ENCODE assay signal across 27 cellular contexts in the genomic region with DNA sequence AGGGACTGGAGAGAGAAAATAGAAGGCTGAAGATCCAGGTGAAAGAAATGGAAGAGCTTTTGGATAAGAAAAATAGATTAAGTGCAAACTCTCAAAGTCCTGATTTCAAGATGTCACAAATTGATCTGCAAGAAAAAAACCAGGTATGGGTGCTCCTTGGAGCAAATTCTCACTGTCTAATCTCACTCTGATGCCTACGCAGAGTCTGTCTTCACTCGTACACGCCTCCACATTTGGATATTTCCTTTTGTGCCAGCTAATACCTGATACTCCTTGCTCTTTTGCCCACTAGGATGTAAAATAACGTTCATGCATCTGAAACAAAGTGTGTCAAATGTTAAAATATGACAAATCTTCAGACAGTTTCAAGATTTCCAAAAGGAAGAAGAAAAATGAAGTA.
"Had no signal": no experiment of that assay in that cellular context is flagged by ENCODE, and none has a peak within 500 bp of the region (broad histone marks: within the 10 kb centered on the region; RNA-seq: fewer than 3 reads in every experiment).

No MANE protein-coding gene starts in this region.

- H3K9me3 Mint-ChIP-seq: naive thymus-derived CD8-positive, alpha-beta T cell; nephron progenitor cell; neural crest cell; stimulated activated effector memory CD8-positive, alpha-beta T cell treated with anti-CD3 and anti-CD28 coated beads, Interleukin-12 subunit alpha, Interleukin-12 subunit beta, amount 100 ng/mL, for 72 hours; stimulated activated naive B cell treated with anti-CD40 and anti-IgM and Interleukin-4, amounts not matched to agents 10 μg/mL and 1 μg/mL and 100 μg/mL, for 72 hours; stimulated activated naive CD8-positive, alpha-beta T cell treated with anti-CD3 and anti-CD28 coated beads, Interleukin-15, Interleukin-2, amounts not matched to agents 100 ng/mL and 50 ng/mL, for 24 hours had no signal

- FAIRE-seq: pancreas, small intestine, urothelium cell line had no signal

- H3K4me3 ChIP-seq: pancreas, prostate gland, right lobe of liver, sigmoid colon, stomach, thoracic aorta, thyroid gland, tibial nerve, upper lobe of left lung, vagina had no signal

- H3K36me3 ChIP-seq: neutrophil, pancreas, prostate gland, right lobe of liver, sigmoid colon, stomach, thoracic aorta, thyroid gland, tibial nerve, upper lobe of left lung, vagina had no signal

- H3K4me3 Mint-ChIP-seq: naive thymus-derived CD8-positive, alpha-beta T cell; natural killer cell treated with Interleukin-12 subunit alpha and Interleukin-12 subunit beta and Interleukin-15 and Interleukin-18, amount 100 ng/mL, for 72 hours; nephron progenitor cell; neural crest cell; stimulated activated effector memory CD8-positive, alpha-beta T cell treated with anti-CD3 and anti-CD28 coated beads, Interleukin-12 subunit alpha, Interleukin-12 subunit beta, amount 100 ng/mL, for 72 hours; stimulated activated naive B cell treated with anti-CD40 and anti-IgM and Interleukin-4, amounts not matched to agents 10 μg/mL and 1 μg/mL and 100 μg/mL, for 72 hours; stimulated activated naive CD8-positive, alpha-beta T cell treated with anti-CD3 and anti-CD28 coated beads, Interleukin-15, Interleukin-2, amounts not matched to agents 100 ng/mL and 50 ng/mL, for 24 hours had no signal

- H3K36me3 Mint-ChIP-seq: natural killer cell treated with Interleukin-12 subunit alpha and Interleukin-12 subunit beta and Interleukin-15 and Interleukin-18, amount 100 ng/mL, for 72 hours; stimulated activated effector memory CD8-positive, alpha-beta T cell treated with anti-CD3 and anti-CD28 coated beads, Interleukin-12 subunit alpha, Interleukin-12 subunit beta, amount 100 ng/mL, for 72 hours; stimulated activated naive B cell treated with anti-CD40 and anti-IgM and Interleukin-4, amounts not matched to agents 10 μg/mL and 1 μg/mL and 100 μg/mL, for 72 hours had no signal

- H3K9me3 ChIP-seq: neutrophil, pancreas, prostate gland, right lobe of liver, sigmoid colon, stomach, thoracic aorta, thyroid gland, tibial nerve, upper lobe of left lung, vagina had no signal

- H3K27ac Mint-ChIP-seq: naive thymus-derived CD8-positive, alpha-beta T cell; natural killer cell treated with Interleukin-12 subunit alpha and Interleukin-12 subunit beta and Interleukin-15 and Interleukin-18, amount 100 ng/mL, for 72 hours; nephron progenitor cell; stimulated activated effector memory CD8-positive, alpha-beta T cell treated with anti-CD3 and anti-CD28 coated beads, Interleukin-12 subunit alpha, Interleukin-12 subunit beta, amount 100 ng/mL, for 72 hours; stimulated activated naive B cell treated with anti-CD40 and anti-IgM and Interleukin-4, amounts not matched to agents 10 μg/mL and 1 μg/mL and 100 μg/mL, for 72 hours; stimulated activated naive CD8-positive, alpha-beta T cell treated with anti-CD3 and anti-CD28 coated beads, Interleukin-15, Interleukin-2, amounts not matched to agents 100 ng/mL and 50 ng/mL, for 24 hours had no signal

- H3K27me3 Mint-ChIP-seq: naive thymus-derived CD8-positive, alpha-beta T cell; natural killer cell treated with Interleukin-12 subunit alpha and Interleukin-12 subunit beta and Interleukin-15 and Interleukin-18, amount 100 ng/mL, for 72 hours; stimulated activated naive B cell treated with anti-CD40 and anti-IgM and Interleukin-4, amounts not matched to agents 10 μg/mL and 1 μg/mL and 100 μg/mL, for 72 hours; stimulated activated naive CD8-positive, alpha-beta T cell treated with anti-CD3 and anti-CD28 coated beads, Interleukin-15, Interleukin-2, amounts not matched to agents 100 ng/mL and 50 ng/mL, for 24 hours had no signal

- H3K27me3 ChIP-seq: neutrophil, pancreas, right lobe of liver, sigmoid colon, stomach, thyroid gland, tibial nerve, upper lobe of left lung, vagina had no signal

- H3K27ac ChIP-seq: neutrophil, pancreas, prostate gland, right lobe of liver, sigmoid colon, stomach, thoracic aorta, thyroid gland, tibial nerve, upper lobe of left lung, vagina had no signal

- H3K4me1 ChIP-seq: pancreas, prostate gland, right lobe of liver, sigmoid colon, stomach, thyroid gland, tibial nerve, upper lobe of left lung, vagina had no signal

- DNase-seq: naive thymus-derived CD8-positive, alpha-beta T cell; nephron progenitor cell; pancreas; right cardiac atrium; right lobe of liver; sigmoid colon; small intestine; stimulated activated CD4-positive, alpha-beta T cell treated with anti-CD3 and anti-CD28 coated beads, Interleukin-15, amount 100 ng/mL, for 24 hours; stimulated activated CD4-positive, alpha-beta T cell treated with anti-CD3 and anti-CD28 coated beads, Interleukin-2, amount 100 ng/mL, for 24 hours; stimulated activated CD4-positive, alpha-beta T cell treated with anti-CD3 and anti-CD28 coated beads, Interleukin-2, amount 100 ng/mL, for 48 hours; stimulated activated CD4-positive, alpha-beta T cell treated with anti-CD3 and anti-CD28 coated beads, Interleukin-4, amount 100 ng/mL, for 24 hours; stimulated activated naive B cell treated with anti-CD40 and anti-IgM and Interleukin-4, amounts not matched to agents 10 μg/mL and 1 μg/mL and 100 μg/mL, for 72 hours; stimulated activated naive CD4-positive, alpha-beta T cell treated with Interleukin-2 at 50 U/mL for 16 hours; stomach; thyroid gland; trophoblast cell; upper lobe of left lung had no signal

- ATAC-seq: naive thymus-derived CD8-positive, alpha-beta T cell; natural killer cell treated with Interleukin-12 subunit alpha and Interleukin-12 subunit beta and Interleukin-15 and Interleukin-18, amount 100 ng/mL, for 72 hours; pancreas; right cardiac atrium; right lobe of liver; stimulated activated effector memory CD8-positive, alpha-beta T cell treated with anti-CD3 and anti-CD28 coated beads, Interleukin-12 subunit alpha, Interleukin-12 subunit beta, amount 100 ng/mL, for 72 hours; stimulated activated naive B cell treated with anti-CD40 and anti-IgM and Interleukin-4, amounts not matched to agents 10 μg/mL and 1 μg/mL and 100 μg/mL, for 72 hours had no signal

- H3K4me1 Mint-ChIP-seq: naive thymus-derived CD8-positive, alpha-beta T cell; nephron progenitor cell; neural crest cell; stimulated activated effector memory CD8-positive, alpha-beta T cell treated with anti-CD3 and anti-CD28 coated beads, Interleukin-12 subunit alpha, Interleukin-12 subunit beta, amount 100 ng/mL, for 72 hours; stimulated activated naive B cell treated with anti-CD40 and anti-IgM and Interleukin-4, amounts not matched to agents 10 μg/mL and 1 μg/mL and 100 μg/mL, for 72 hours had no signal
